ENCODE assay signal across 10 cellular contexts in the genomic region with DNA sequence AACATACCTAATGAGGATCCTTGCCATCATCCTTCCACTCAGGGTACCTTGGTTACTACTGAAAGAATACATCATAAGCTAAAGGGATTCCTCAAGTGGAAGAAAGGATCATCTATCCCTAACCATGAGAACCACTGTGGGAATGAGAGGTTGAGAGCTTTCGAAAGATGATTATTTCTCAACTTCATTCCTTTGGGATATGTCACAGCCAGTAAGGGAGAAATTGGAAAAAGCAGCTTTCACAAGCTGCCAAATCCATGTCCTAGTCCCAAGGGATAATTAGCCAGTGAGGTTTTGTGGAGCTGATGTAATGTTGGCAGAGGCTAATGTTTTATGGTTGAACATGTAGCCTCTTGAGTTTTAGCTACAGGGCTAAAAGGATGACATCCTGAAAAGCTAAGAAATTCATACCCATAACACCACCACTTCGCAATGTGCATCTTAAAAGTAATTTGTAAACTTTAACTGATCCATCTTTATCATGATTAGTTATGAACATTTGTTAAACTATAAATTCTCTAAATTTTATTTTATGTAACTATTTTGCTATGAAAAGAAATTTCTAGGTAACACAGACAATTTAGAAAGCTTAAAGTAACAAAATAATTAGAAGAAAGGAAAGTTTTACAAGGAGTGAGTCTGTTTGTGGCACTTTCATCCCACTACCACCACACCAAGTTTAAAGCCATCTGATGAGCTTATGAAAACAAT.
DNase-seq lines count a peak whose midpoint lies in the region; ATAC-seq, FAIRE-seq and TF ChIP-seq lines count a peak whose summit lies in the region.
"Had no signal": no experiment of that assay in that cellular context is flagged by ENCODE, and none has a peak within 500 bp of the region (broad histone marks: within the 10 kb centered on the region; RNA-seq: fewer than 3 reads in every experiment).

No MANE protein-coding gene starts in this region.

- CTCF ChIA-PET in activated CD8-positive, alpha-beta T cell treated with anti-CD3 and anti-CD28 coated beads, Interleukin-2, amount 10 ng/mL, durations not matched to agents 7 days and 5 days (lab: Charles Lee) = interaction anchor here (0.9 to 1.8 kb wide), 6 partner anchors 12 to 170 kb away, joined by 3 to 10 read pairs (median 6); no protein-coding TSS in a partner anchor

- no peaks in the 10 kb centered on the region for H3K9me3 Mint-ChIP-seq in HFFc6
- no peaks in the 10 kb centered on the region for H3K9me3 Mint-ChIP-seq in activated CD8-positive, alpha-beta T cell treated with anti-CD3 and anti-CD28 coated beads, Interleukin-2, amount 10 ng/mL, durations not matched to agents 7 days and 5 days (ENCODE audit: insufficient read depth)
- H3K9me3 Mint-ChIP-seq: memory B cell had no signal

- no peak for FAIRE-seq in GM12892 (lab: Jason Lieb, UNC)

- no peak for TF ChIP-seq POLR2A in GM12892 (IDR thresholded peaks at IDR 0.05; ENCODE audit: low read depth, low read length)

- peak; percentile 97 for DNase-seq in HFFc6
- peak; percentile 79 for DNase-seq in iris pigment epithelial cell (ENCODE audit: low read depth)
- DNase-seq in stromal cell of bone marrow (ENCODE audit: low read depth) = peak; percentile 99
- DNase-seq in GM12892 (ENCODE audit: insufficient read length) = no peak
- no peak for DNase-seq in activated CD8-positive, alpha-beta T cell treated with anti-CD3 and anti-CD28 coated beads, Interleukin-2, amount 10 ng/mL, durations not matched to agents 7 days and 5 days
- no peak for DNase-seq in NCI-H524 (lab: John Stamatoyannopoulos, UW)
- DNase-seq in inferior parietal cortex (ENCODE audit: extremely low spot score) = no peak
- DNase-seq: activated CD8-positive, alpha-beta memory T cell treated with anti-CD3 and anti-CD28 coated beads, Interleukin-2, amount 50 U/mL, for 4 hours had no signal

- peak overlapping the region; percentile 86 for H3K27ac Mint-ChIP-seq in HFFc6
- no peak overlapping the region for H3K27ac Mint-ChIP-seq in activated CD8-positive, alpha-beta T cell treated with anti-CD3 and anti-CD28 coated beads, Interleukin-2, amount 10 ng/mL, durations not matched to agents 7 days and 5 days
- H3K27ac Mint-ChIP-seq: memory B cell had no signal

- no peak overlapping the region for H3K4me3 Mint-ChIP-seq in HFFc6
- H3K4me3 Mint-ChIP-seq in activated CD8-positive, alpha-beta T cell treated with anti-CD3 and anti-CD28 coated beads, Interleukin-2, amount 10 ng/mL, durations not matched to agents 7 days and 5 days = no peak overlapping the region
- H3K4me3 Mint-ChIP-seq: memory B cell had no signal

- peaks cover 63% of the 10 kb centered on the region for H3K4me1 Mint-ChIP-seq in HFFc6 (ENCODE audit: low read depth)
- peaks cover under 1% of the 10 kb centered on the region for H3K4me1 Mint-ChIP-seq in activated CD8-positive, alpha-beta T cell treated with anti-CD3 and anti-CD28 coated beads, Interleukin-2, amount 10 ng/mL, durations not matched to agents 7 days and 5 days (ENCODE audit: low read depth)

- H3K27ac ChIP-seq in angular gyrus (ENCODE audit: low read depth, low read length) = peak overlapping the region; percentile 49

- H3K36me3 Mint-ChIP-seq in HFFc6 (ENCODE audit: low read depth) = no peaks in the 10 kb centered on the region
- peaks cover 7% of the 10 kb centered on the region for H3K36me3 Mint-ChIP-seq in activated CD8-positive, alpha-beta T cell treated with anti-CD3 and anti-CD28 coated beads, Interleukin-2, amount 10 ng/mL, durations not matched to agents 7 days and 5 days (ENCODE audit: low read depth)

- no peak for TF ChIP-seq CTCF in HFFc6 (IDR thresholded peaks at IDR 0.05)

- POLR2A ChIA-PET in activated CD8-positive, alpha-beta T cell treated with anti-CD3 and anti-CD28 coated beads, Interleukin-2, amount 10 ng/mL, durations not matched to agents 7 days and 5 days (lab: Charles Lee) = no interaction called here

- peaks cover 2% of the 10 kb centered on the region; the same call in 1 of the 2 replicates for H3K27me3 Mint-ChIP-seq in HFFc6 (ENCODE audit: insufficient read depth)
- H3K27me3 Mint-ChIP-seq in activated CD8-positive, alpha-beta T cell treated with anti-CD3 and anti-CD28 coated beads, Interleukin-2, amount 10 ng/mL, durations not matched to agents 7 days and 5 days (ENCODE audit: low read depth) = no peaks in the 10 kb centered on the region
- H3K27me3 Mint-ChIP-seq: memory B cell had no signal

- no peak for ATAC-seq in activated CD8-positive, alpha-beta T cell treated with anti-CD3 and anti-CD28 coated beads, Interleukin-2, amount 10 ng/mL, durations not matched to agents 7 days and 5 days

Comparison
In these comparisons a context has a peak if more than half of its experiments do, and no peak if none do; other contexts are left out.
1. DNase-seq: peak in HFFc6 (single experiment), iris pigment epithelial cell (single experiment) and stromal cell of bone marrow (single experiment); none in GM12892 (single experiment), activated CD8-positive, alpha-beta T cell treated with anti-CD3 and anti-CD28 coated beads, Interleukin-2, amount 10 ng/mL, durations not matched to agents 7 days and 5 days (single experiment), NCI-H524 (0 of 2) and inferior parietal cortex (single experiment).